ENCODE assay signal across 8 cellular contexts in genomic region chr18:21740724-21741510, GRCh38.
A peak's percentile ranks its signal among the peaks of the same experiment; 100 is the strongest.
DNase-seq lines count a peak whose midpoint lies in the region; ATAC-seq and TF ChIP-seq lines count a peak whose summit lies in the region.

MIB1 (plus strand) TSS chr18:21740792; CDS start chr18:21741584, 792 bp downstream.

- H3K9me3 Mint-ChIP-seq in memory B cell: peaks cover 3% of the 10 kb centered on the region
- H3K9me3 Mint-ChIP-seq in stimulated activated naive B cell treated with anti-CD40 and anti-IgM and Interleukin-4, amounts not matched to agents 10 μg/mL and 1 μg/mL and 100 μg/mL, for 72 hours: peaks cover 6% of the 10 kb centered on the region in 2 donors

- no peak for TF ChIP-seq CTCF in AG09319 (IDR thresholded peaks at IDR 0.05; ENCODE audit: low read depth, low read length)

- DNase-seq in AG09319 (ENCODE audit: extremely low read depth, low read depth): peak; percentile 91
- peak; percentile 98 for DNase-seq in NCI-H2196 (lab: John Stamatoyannopoulos, UW; ENCODE audit: unreplicated experiment)
- DNase-seq in activated CD4-positive, alpha-beta T cell treated with anti-CD3 and anti-CD28 coated beads, Interleukin-2, amount 50 U/mL, for 1 hour: peak; percentile 99
- no peak for DNase-seq in effector memory CD4-positive, alpha-beta T cell
- DNase-seq in memory B cell (ENCODE audit: low spot score in 2 of 2): peak; percentile 98
- no peak for DNase-seq in stimulated activated naive B cell treated with anti-CD40 and anti-IgM and Interleukin-4, amounts not matched to agents 10 μg/mL and 1 μg/mL and 100 μg/mL, for 72 hours

- ATAC-seq in GM18861 (IDR thresholded peaks at IDR 0.05; ENCODE audit: unreplicated experiment): peak; percentile 47
- peak; percentile 28 for ATAC-seq in HG03060 (IDR thresholded peaks at IDR 0.05; ENCODE audit: low read depth, unreplicated experiment)
- peak; percentile 62 for ATAC-seq in memory B cell (ENCODE audit: low read depth)
- ATAC-seq in stimulated activated naive B cell treated with anti-CD40 and anti-IgM and Interleukin-4, amounts not matched to agents 10 μg/mL and 1 μg/mL and 100 μg/mL, for 72 hours (replicated peaks): peak; percentile 78 to 81

- H3K36me3 Mint-ChIP-seq in memory B cell: peaks cover 5% of the 10 kb centered on the region
- H3K36me3 Mint-ChIP-seq in stimulated activated naive B cell treated with anti-CD40 and anti-IgM and Interleukin-4, amounts not matched to agents 10 μg/mL and 1 μg/mL and 100 μg/mL, for 72 hours: peaks cover 10 to 14% of the 10 kb centered on the region in 2 donors

- peak within 1 kb of the TSS; percentile 96 for H3K27ac Mint-ChIP-seq in memory B cell
- H3K27ac Mint-ChIP-seq in stimulated activated naive B cell treated with anti-CD40 and anti-IgM and Interleukin-4, amounts not matched to agents 10 μg/mL and 1 μg/mL and 100 μg/mL, for 72 hours: peak within 1 kb of the TSS; percentile 98

- H3K27me3 ChIP-seq in effector memory CD4-positive, alpha-beta T cell (replicated peaks; ENCODE audit: control insufficient read depth, insufficient read depth, low read length, poor library complexity, severe bottlenecking): no peaks in the 10 kb centered on the region

- peak within 1 kb of the TSS; percentile 99 for H3K4me3 Mint-ChIP-seq in memory B cell
- H3K4me3 Mint-ChIP-seq in stimulated activated naive B cell treated with anti-CD40 and anti-IgM and Interleukin-4, amounts not matched to agents 10 μg/mL and 1 μg/mL and 100 μg/mL, for 72 hours: peak within 1 kb of the TSS; percentile 96 to 100

- H3K27ac ChIP-seq in effector memory CD4-positive, alpha-beta T cell (ENCODE audit: insufficient read depth, low read length, poor library complexity, severe bottlenecking): peak within 1 kb of the TSS; percentile 94

- peaks cover 8% of the 10 kb centered on the region for H3K4me1 ChIP-seq in effector memory CD4-positive, alpha-beta T cell (ENCODE audit: control insufficient read depth, insufficient read depth, low read length, poor library complexity, severe bottlenecking)

- peak within 1 kb of the TSS; percentile 96 for H3K4me3 ChIP-seq in effector memory CD4-positive, alpha-beta T cell (ENCODE audit: insufficient read depth, low read depth, low read length, poor library complexity, severe bottlenecking)

- no peaks in the 10 kb centered on the region for H3K9me3 ChIP-seq in effector memory CD4-positive, alpha-beta T cell (ENCODE audit: control insufficient read depth, low read length)

- peaks cover 3% of the 10 kb centered on the region for H3K27me3 Mint-ChIP-seq in memory B cell
- no peaks in the 10 kb centered on the region for H3K27me3 Mint-ChIP-seq in stimulated activated naive B cell treated with anti-CD40 and anti-IgM and Interleukin-4, amounts not matched to agents 10 μg/mL and 1 μg/mL and 100 μg/mL, for 72 hours

- H3K4me1 Mint-ChIP-seq in memory B cell: peaks cover 15% of the 10 kb centered on the region
- peaks cover 15 to 38% of the 10 kb centered on the region in 2 donors for H3K4me1 Mint-ChIP-seq in stimulated activated naive B cell treated with anti-CD40 and anti-IgM and Interleukin-4, amounts not matched to agents 10 μg/mL and 1 μg/mL and 100 μg/mL, for 72 hours

- H3K36me3 ChIP-seq in effector memory CD4-positive, alpha-beta T cell (ENCODE audit: control insufficient read depth, insufficient read depth, low read length): no peaks in the 10 kb centered on the region

Comparison
In these comparisons a context has a peak if more than half of its experiments do, and no peak if none do; other contexts are left out.
1. DNase-seq: peak in AG09319 (single experiment), NCI-H2196 (single experiment), activated CD4-positive, alpha-beta T cell treated with anti-CD3 and anti-CD28 coated beads, Interleukin-2, amount 50 U/mL, for 1 hour (single experiment) and memory B cell (2 of 2); none in effector memory CD4-positive, alpha-beta T cell (0 of 3) and stimulated activated naive B cell treated with anti-CD40 and anti-IgM and Interleukin-4, amounts not matched to agents 10 μg/mL and 1 μg/mL and 100 μg/mL, for 72 hours (single experiment).
2. ATAC-seq: peak in every context shown above with its lines; median percentile 80 in stimulated activated naive B cell treated with anti-CD40 and anti-IgM and Interleukin-4, amounts not matched to agents 10 μg/mL and 1 μg/mL and 100 μg/mL, for 72 hours; 62 in memory B cell; 47 in GM18861; 28 in HG03060.